Comparison of ENCODE assay signal across 20 cellular contexts in the genomic region with DNA sequence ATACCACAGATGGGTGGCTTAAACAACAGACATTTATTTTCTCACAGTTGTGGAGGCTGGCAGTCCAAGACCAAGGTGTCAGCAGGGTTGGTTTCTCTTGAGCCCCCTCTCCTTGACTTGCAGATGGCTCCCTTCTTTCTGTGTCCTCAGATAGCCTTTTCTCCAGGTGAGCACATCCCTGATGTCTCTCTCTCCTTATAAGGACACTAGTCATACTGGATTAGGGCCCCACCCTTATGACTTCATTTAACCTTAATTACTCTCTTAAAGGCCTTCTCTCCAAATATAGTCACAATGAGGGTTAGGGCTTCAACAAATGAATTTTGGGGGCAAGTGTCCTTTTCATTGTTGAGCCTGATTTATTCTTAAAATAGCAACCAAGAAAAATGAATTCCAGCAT.
"Had no signal": no experiment of that assay in that cellular context is flagged by ENCODE, and none has a peak within 500 bp of the region (broad histone marks: within the 10 kb centered on the region; RNA-seq: fewer than 3 reads in every experiment).

No MANE protein-coding gene starts in this region.

- H3K9me3 Mint-ChIP-seq: dendritic cell treated with granulocyte-macrophage colony-stimulating factor and Interleukin-4, amounts not matched to agents 40 ng/mL and 50 ng/mL, for 4 days; stimulated activated effector memory CD8-positive, alpha-beta T cell treated with anti-CD3 and anti-CD28 coated beads, Interleukin-12 subunit alpha, Interleukin-12 subunit beta, amount 100 ng/mL, for 72 hours had no signal

- H3K27ac ChIP-seq: hepatocyte, pancreas, right lobe of liver, tibial artery, upper lobe of left lung, uterus had no signal

- ATAC-seq: left lobe of liver; pancreas; right lobe of liver; stimulated activated effector memory CD8-positive, alpha-beta T cell treated with anti-CD3 and anti-CD28 coated beads, Interleukin-12 subunit alpha, Interleukin-12 subunit beta, amount 100 ng/mL, for 72 hours had no signal

- DNase-seq: erythroblast; foreskin melanocyte; head of caudate nucleus; kidney glomerular epithelial cell; mammary epithelial cell; occipital lobe; pancreas; right lobe of liver; stimulated activated CD4-positive, alpha-beta T cell treated with anti-CD3 and anti-CD28 coated beads, Interleukin-4, amount 100 ng/mL, for 1 hour; stimulated activated CD8-positive, alpha-beta memory T cell treated with anti-CD3 and anti-CD28 coated beads, Interleukin-4, amount 100 ng/mL, for 48 hours; tibial artery; upper lobe of left lung; uterus had no signal

- H3K27ac Mint-ChIP-seq: dendritic cell treated with granulocyte-macrophage colony-stimulating factor and Interleukin-4, amounts not matched to agents 40 ng/mL and 50 ng/mL, for 4 days; nephron; progenitor cell of endocrine pancreas; stimulated activated effector memory CD8-positive, alpha-beta T cell treated with anti-CD3 and anti-CD28 coated beads, Interleukin-12 subunit alpha, Interleukin-12 subunit beta, amount 100 ng/mL, for 72 hours; stimulated activated naive CD8-positive, alpha-beta T cell treated with anti-CD3 and anti-CD28 coated beads, Interleukin-15, Interleukin-2, amounts not matched to agents 100 ng/mL and 50 ng/mL, for 24 hours had no signal

- H2AFZ ChIP-seq: hepatocyte had no signal

- H3K9me3 ChIP-seq: pancreas, right lobe of liver, tibial artery, upper lobe of left lung, uterus had no signal

- H3K4me3 Mint-ChIP-seq: dendritic cell treated with granulocyte-macrophage colony-stimulating factor and Interleukin-4, amounts not matched to agents 40 ng/mL and 50 ng/mL, for 4 days; nephron; stimulated activated effector memory CD8-positive, alpha-beta T cell treated with anti-CD3 and anti-CD28 coated beads, Interleukin-12 subunit alpha, Interleukin-12 subunit beta, amount 100 ng/mL, for 72 hours; stimulated activated naive CD8-positive, alpha-beta T cell treated with anti-CD3 and anti-CD28 coated beads, Interleukin-15, Interleukin-2, amounts not matched to agents 100 ng/mL and 50 ng/mL, for 24 hours had no signal

- H3K4me2 ChIP-seq: hepatocyte had no signal

- H3K4me1 Mint-ChIP-seq: nephron had no signal

- H3K27me3 Mint-ChIP-seq: dendritic cell treated with granulocyte-macrophage colony-stimulating factor and Interleukin-4, amounts not matched to agents 40 ng/mL and 50 ng/mL, for 4 days; progenitor cell of endocrine pancreas; stimulated activated naive CD8-positive, alpha-beta T cell treated with anti-CD3 and anti-CD28 coated beads, Interleukin-15, Interleukin-2, amounts not matched to agents 100 ng/mL and 50 ng/mL, for 24 hours had no signal

- H3K36me3 ChIP-seq: right lobe of liver, uterus had no signal

- H3K27me3 ChIP-seq: hepatocyte, pancreas, right lobe of liver, tibial artery, upper lobe of left lung, uterus had no signal

- H3K4me3 ChIP-seq: hepatocyte, pancreas, right lobe of liver, tibial artery, upper lobe of left lung, uterus had no signal

- H3K4me1 ChIP-seq: right lobe of liver, uterus had no signal

- H3K79me2 ChIP-seq: hepatocyte had no signal
